In the genomic region with DNA sequence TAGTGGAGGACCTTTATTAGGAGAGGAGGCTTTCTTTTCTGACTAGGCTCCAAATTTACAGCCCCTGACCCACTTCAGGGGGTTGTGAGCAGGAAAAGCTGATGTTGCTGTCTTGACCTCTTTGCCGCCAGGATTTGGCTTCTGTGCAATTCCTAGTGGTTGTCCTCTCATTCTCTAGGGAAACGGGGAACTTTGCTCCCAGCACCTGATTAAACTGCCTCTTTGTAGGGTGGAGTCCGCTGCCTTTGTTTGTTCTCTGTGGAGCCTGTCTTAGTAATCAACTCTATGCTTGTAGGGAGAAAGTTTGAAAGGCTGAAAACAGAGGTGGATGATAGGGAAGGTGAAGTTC, we compare ENCODE assay signal across 10 cellular contexts. TPM values are rescaled to one million over a fixed set of nuclear protein-coding genes. Genes with fewer than 3 reads are reported as not detected.
DNase-seq lines count a peak whose midpoint lies in the region; ATAC-seq and TF ChIP-seq lines count a peak whose summit lies in the region.
"Had no signal": no experiment of that assay in that cellular context is flagged by ENCODE, and none has a peak within 500 bp of the region (broad histone marks: within the 10 kb centered on the region; RNA-seq: fewer than 3 reads in every experiment).

No MANE protein-coding gene starts in this region.

- CTCF ChIA-PET in AG04449 (lab: Yijun Ruan, JAX): interaction anchor here (1.2 to 12.0 kb wide), 4 partner anchors 15 to 734 kb away, joined by 3 to 114 read pairs (median 22); a partner anchor contains a TSS

- H3K27ac ChIP-seq in SJSA1: peak overlapping the region; percentile 89

- no peaks in the 10 kb centered on the region for H3K27me3 Mint-ChIP-seq in osteocyte (ENCODE audit: unreplicated experiment)
- H3K27me3 Mint-ChIP-seq: CD4-positive, alpha-beta memory T cell had no signal

- peak overlapping the region; percentile 62 for H3K4me3 Mint-ChIP-seq in osteocyte (ENCODE audit: unreplicated experiment)
- H3K4me3 Mint-ChIP-seq: CD4-positive, alpha-beta memory T cell had no signal

- H3K9me3 Mint-ChIP-seq in osteocyte (ENCODE audit: unreplicated experiment): no peaks in the 10 kb centered on the region
- H3K9me3 Mint-ChIP-seq: CD4-positive, alpha-beta memory T cell had no signal

- peaks cover 4% of the 10 kb centered on the region for H3K36me3 Mint-ChIP-seq in osteocyte (ENCODE audit: unreplicated experiment)

- H3K36me3 ChIP-seq in SJSA1: peaks cover 31% of the 10 kb centered on the region

- H3K27ac Mint-ChIP-seq in osteocyte (ENCODE audit: unreplicated experiment): peak overlapping the region; percentile 95

- peaks cover 71% of the 10 kb centered on the region for H3K4me1 ChIP-seq in SJSA1 (replicated peaks)

- TF ChIP-seq CTCF in AG04449 (IDR thresholded peaks at IDR 0.05; ENCODE audit: insufficient read depth, low read length, missing control alignments) (no peak), foreskin fibroblast (IDR thresholded peaks at IDR 0.05; ENCODE audit: low read depth, low read length) (no peak), osteocyte (IDR thresholded peaks at IDR 0.05) (no peak)

- H3K4me1 Mint-ChIP-seq in osteocyte (ENCODE audit: unreplicated experiment): peaks cover 87% of the 10 kb centered on the region

- H3K4me3 ChIP-seq in AG04449 (ENCODE audit: low read depth, low read length): peak overlapping the region; percentile 45
- H3K4me3 ChIP-seq in SJSA1: no peak overlapping the region
- H3K4me3 ChIP-seq in foreskin fibroblast (ENCODE audit: low read depth in 1 of 2, low read length in 2 of 2): peak overlapping the region; percentile 2 to 13

- H3K9me3 ChIP-seq in SJSA1 (replicated peaks): no peaks in the 10 kb centered on the region

- no peak for DNase-seq in AG04449 (ENCODE audit: low read depth, low spot score)
- DNase-seq in SJSA1 (ENCODE audit: low read depth in 1 of 2, low spot score in 2 of 2): no peak
- DNase-seq in foreskin fibroblast: peak in 1 of 2 donors; percentile 32
- no peak for DNase-seq in osteocyte (ENCODE audit: extremely low spot score, unreplicated experiment)
- no peak for DNase-seq in NCI-H2196 treated with DMSO at 0.1 percent for 48 hours (lab: John Stamatoyannopoulos, UW; ENCODE audit: unreplicated experiment)
- no peak for DNase-seq in NCI-H2081 treated with DMSO at 0.1 percent for 48 hours (lab: John Stamatoyannopoulos, UW)
- DNase-seq: CD4-positive, alpha-beta memory T cell had no signal

- no peak for ATAC-seq in HG02981 (IDR thresholded peaks at IDR 0.05; ENCODE audit: unreplicated experiment)
- no peak for ATAC-seq in GM21526 (IDR thresholded peaks at IDR 0.05; ENCODE audit: low FRiP score, unreplicated experiment)

- no peaks in the 10 kb centered on the region for H3K27me3 ChIP-seq in SJSA1 (replicated peaks)

- POLR2A ChIA-PET in AG04449 (lab: Yijun Ruan, JAX): interaction anchor here (1.3 to 2.1 kb wide), 3 partner anchors 9 to 17 kb away, joined by 5 to 14 read pairs (median 6); a partner anchor contains a TSS

RNA-seq across cellular contexts. Expression of a gene that starts 16.3 kb away (rescaled TPM):
- 106 and 128 TPM in 2 replicates for total RNA-seq in SJSA1 (2014; rRNA removed; shearing (Covaris generic))
- total RNA-seq in osteocyte: 181 and 183 TPM in 2 replicates

RNA-seq across cellular contexts. Expression of a gene that starts 26.3 kb away (rescaled TPM):
- not detected in 2 replicates for total RNA-seq in SJSA1 (2014; rRNA removed; shearing (Covaris generic))
- total RNA-seq in osteocyte: not detected in 2 replicates
- total RNA-seq: CD4-positive, alpha-beta memory T cell; subcutaneous adipose tissue had no signal

RNA-seq across cellular contexts. Expression of a gene that starts 36.7 kb away (rescaled TPM):
- 234 and 322 TPM in 2 replicates for total RNA-seq in SJSA1 (2014; rRNA removed; shearing (Covaris generic))
- 103 and 122 TPM in 2 replicates for total RNA-seq in osteocyte
